In genomic region chr5:83475540-83476469, GRCh38 we compare ENCODE assay signal across 11 cellular contexts. TPM values are rescaled to one million over a fixed set of nuclear protein-coding genes. Genes with fewer than 3 reads are reported as not detected.
DNase-seq lines count a peak whose midpoint lies in the region; ATAC-seq and TF ChIP-seq lines count a peak whose summit lies in the region.
"Had no signal": no experiment of that assay in that cellular context is flagged by ENCODE, and none has a peak within 500 bp of the region (broad histone marks: within the 10 kb centered on the region; RNA-seq: fewer than 3 reads in every experiment).

No MANE protein-coding gene starts in this region.

- H4K8ac ChIP-seq in neuronal stem cell (ENCODE audit: low read depth, low read length), result no peak overlapping the region

- POLR2A ChIA-PET in Caco-2 (lab: Charles Lee), result interaction anchor here (1.0 kb wide), 1 partner anchor 84 kb away, joined by 3 read pairs; no protein-coding TSS in a partner anchor

- H3K4me2 ChIP-seq in neuronal stem cell (ENCODE audit: insufficient read depth, low read length, poor library complexity, severe bottlenecking), result peak overlapping the region; percentile 69

- no peak overlapping the region for H2BK120ac ChIP-seq in neuronal stem cell (ENCODE audit: low read depth, low read length)

- H2AK5ac ChIP-seq in neuronal stem cell (ENCODE audit: low read depth, low read length), result no peak overlapping the region

- peak overlapping the region; percentile 83 for H3K4me3 Mint-ChIP-seq in Caco-2 (ENCODE audit: unreplicated experiment)

- H3K14ac ChIP-seq in neuronal stem cell (ENCODE audit: low read length), result no peak overlapping the region

- TF ChIP-seq CTCF in Caco-2 (IDR thresholded peaks at IDR 0.05; ENCODE audit: insufficient read depth in 1 of 2, low read depth in 1 of 2, low read length in 1 of 2, severe bottlenecking in 1 of 2, unreplicated experiment in 1 of 2), result no peak
- no peak for TF ChIP-seq CTCF in esophagus muscularis mucosa (IDR thresholded peaks at IDR 0.05)

- H3K4me1 ChIP-seq in Caco-2 (peaks cover 25% of the 10 kb centered on the region), esophagus muscularis mucosa (peaks cover 27 to 44% (median 41%) of the 10 kb centered on the region in 4 donors), neuronal stem cell (ENCODE audit: control insufficient read depth in 2 of 2, insufficient read depth in 1 of 2, low read depth in 1 of 2, low read length in 2 of 2) (peaks cover 6 to 15% of the 10 kb centered on the region in 2 donors)

- TF ChIP-seq EP300 in esophagus muscularis mucosa (IDR thresholded peaks at IDR 0.05), result no peak

- ATAC-seq in GM18861 (IDR thresholded peaks at IDR 0.05; ENCODE audit: unreplicated experiment), result no peak

- peaks cover 15% of the 10 kb centered on the region for H3K36me3 Mint-ChIP-seq in Caco-2 (ENCODE audit: insufficient read depth, unreplicated experiment)

- H2BK12ac ChIP-seq in neuronal stem cell (ENCODE audit: low read length), result no peak overlapping the region

- H3K9ac ChIP-seq in neuronal stem cell (ENCODE audit: low read depth, low read length, poor library complexity), result no peak overlapping the region

- no peaks in the 10 kb centered on the region for H3K36me3 ChIP-seq in Caco-2 (ENCODE audit: control insufficient read depth, insufficient read depth, low read length)
- no peaks in the 10 kb centered on the region for H3K36me3 ChIP-seq in esophagus muscularis mucosa
- peaks cover 0 to 66% of the 10 kb centered on the region in 2 donors for H3K36me3 ChIP-seq in neuronal stem cell (replicated peaks in 1 of 2; ENCODE audit: control insufficient read depth in 2 of 2, insufficient read depth in 2 of 2, low read length in 2 of 2)

- H3K9me3 Mint-ChIP-seq in Caco-2 (ENCODE audit: unreplicated experiment), result no peaks in the 10 kb centered on the region
- H3K9me3 Mint-ChIP-seq: activated CD4-positive, alpha-beta T cell treated with anti-CD3 and anti-CD28 coated beads, Interleukin-2, amount 10 ng/mL, durations not matched to agents 24 days and 14 days had no signal

- H3K27ac ChIP-seq in esophagus muscularis mucosa (replicated peaks in 1 of 4) (peak overlapping the region in 3 of 4 donors; percentile 68 to 78 (median 72)), neuronal stem cell (replicated peaks; ENCODE audit: low read length) (no peak overlapping the region)

- H3K4me3 ChIP-seq in Caco-2 (ENCODE audit: low read depth, low read length) (no peak overlapping the region), esophagus muscularis mucosa (peak overlapping the region in 2 of 4 donors; percentile 54 to 58), neuronal stem cell (ENCODE audit: low read length in 2 of 2) (peak overlapping the region in 1 of 2 donors; percentile 87)

- H2BK15ac ChIP-seq in neuronal stem cell (ENCODE audit: low read length), result no peak overlapping the region

- H3K27me3 Mint-ChIP-seq in Caco-2 (ENCODE audit: insufficient read depth, unreplicated experiment), result peaks cover 7% of the 10 kb centered on the region

- no peak overlapping the region for H3K4ac ChIP-seq in neuronal stem cell (ENCODE audit: low read length)

- no peak overlapping the region for H2BK5ac ChIP-seq in neuronal stem cell (ENCODE audit: low read length)

- CTCF ChIA-PET in Caco-2 (lab: Charles Lee), result interaction anchor here (1.2 kb wide), 1 partner anchor 88 kb away, joined by 3 read pairs; no protein-coding TSS in a partner anchor

- intact Hi-C loops in Caco-2 (cut with micrococcal nuclease; ENCODE audit: unreplicated experiment) (loop anchor here (1.0 to 2.0 kb wide), 2 partner anchors 87 to 835 kb away; no protein-coding TSS in a partner anchor), esophagus muscularis mucosa (cut with DNase I) (no loop called here)

- H3K27me3 ChIP-seq in Caco-2 (replicated peaks; ENCODE audit: control insufficient read depth, insufficient read depth, low read length), result no peaks in the 10 kb centered on the region
- peaks cover 0 to 55% (median 17%) of the 10 kb centered on the region in 4 donors for H3K27me3 ChIP-seq in esophagus muscularis mucosa
- H3K27me3 ChIP-seq in neuronal stem cell (ENCODE audit: control insufficient read depth in 3 of 3, insufficient read depth in 3 of 3, low read depth in 1 of 3, low read length in 3 of 3), result no peaks in the 10 kb centered on the region

- no peak overlapping the region for H2AFZ ChIP-seq in neuronal stem cell (ENCODE audit: low read length)

- WGBS in esophagus muscularis mucosa, result 50% methylated on average over 8 of the region's 8 CpGs
- WGBS in neuronal stem cell (ENCODE audit: extremely low coverage in 2 of 2, insufficient read length in 2 of 2, insufficient replicate concordance in 1 of 2), 2 donors, result no CpG with 5 or more reads among the region's 8 CpGs

- DNase-seq in Caco-2 (peak in 1 of 2 experiments; percentile 45), NCI-H82 treated with DMSO at 0.1 percent for 48 hours (lab: John Stamatoyannopoulos, UW; ENCODE audit: unreplicated experiment) (peak; percentile 4), esophagus muscularis mucosa (ENCODE audit: extremely low spot score) (no peak), neuronal stem cell (ENCODE audit: low spot score) (no peak), DMS153 treated with DMSO at 0.1 percent for 48 hours (lab: John Stamatoyannopoulos, UW; ENCODE audit: unreplicated experiment) (no peak), CD1c-positive myeloid dendritic cell (ENCODE audit: extremely low spot score) (no peak)
- DNase-seq in activated CD4-positive, CD25-positive, alpha-beta regulatory T cell (lab: John Stamatoyannopoulos, UW), result no peak
- DNase-seq: activated CD4-positive, alpha-beta T cell treated with anti-CD3 and anti-CD28 coated beads, Interleukin-2, amount 10 ng/mL, durations not matched to agents 24 days and 14 days; foreskin melanocyte; stimulated activated CD4-positive, alpha-beta T cell treated with anti-CD3 and anti-CD28 coated beads, Interleukin-4, amount 100 ng/mL, for 4 hours had no signal

- H3K9me3 ChIP-seq in Caco-2 (no peaks in the 10 kb centered on the region), esophagus muscularis mucosa (no peaks in the 10 kb centered on the region), neuronal stem cell (replicated peaks in 1 of 2; ENCODE audit: control insufficient read depth in 2 of 2, insufficient read depth in 1 of 2, low read depth in 1 of 2, low read length in 2 of 2) (peaks cover 0 to 23% of the 10 kb centered on the region in 2 donors)

- H3K18ac ChIP-seq in neuronal stem cell (ENCODE audit: low read length), result no peak overlapping the region

- peaks cover 26% of the 10 kb centered on the region for H3K4me1 Mint-ChIP-seq in Caco-2 (ENCODE audit: low read depth, unreplicated experiment)

- TF ChIP-seq POLR2A in esophagus muscularis mucosa (IDR thresholded peaks at IDR 0.05; ENCODE audit: low read depth), result no peak

- no peak overlapping the region for H3K23ac ChIP-seq in neuronal stem cell (ENCODE audit: low read depth, low read length, poor library complexity)

- BruUV-seq in Caco-2 (replicated peaks; lab: Mats Ljungman, UMichigan), result no TSS peak

- H4K91ac ChIP-seq in neuronal stem cell (ENCODE audit: low read depth, low read length, poor library complexity), result no peak overlapping the region

- H3K79me1 ChIP-seq in neuronal stem cell (ENCODE audit: low read depth, low read length), result no peaks in the 10 kb centered on the region

- peak overlapping the region; percentile 70 for H3K27ac Mint-ChIP-seq in Caco-2 (ENCODE audit: unreplicated experiment)
- H3K27ac Mint-ChIP-seq: activated CD4-positive, alpha-beta T cell treated with anti-CD3 and anti-CD28 coated beads, Interleukin-2, amount 10 ng/mL, durations not matched to agents 24 days and 14 days had no signal

RNA-seq across cellular contexts. Expression of gene VCAN, which starts 4.3 kb away (rescaled TPM):
- total RNA-seq in Caco-2 (2022) (27.4 and 34.1 TPM in 2 replicates), esophagus muscularis mucosa (100 to 1,000 TPM in 1 of 4 donors, 10 to 100 TPM in 3; 66.9 to 117 (median 71.6) TPM)
- 37.7 TPM for polyA plus RNA-seq in neuronal stem cell (2013, experiment 1 of 2)
- 38.4 TPM for polyA plus RNA-seq in neuronal stem cell (2013, experiment 2 of 2)
- total RNA-seq: activated CD4-positive, alpha-beta T cell treated with anti-CD3 and anti-CD28 coated beads, Interleukin-2, amount 10 ng/mL, durations not matched to agents 24 days and 14 days had no signal
